In the genomic region with DNA sequence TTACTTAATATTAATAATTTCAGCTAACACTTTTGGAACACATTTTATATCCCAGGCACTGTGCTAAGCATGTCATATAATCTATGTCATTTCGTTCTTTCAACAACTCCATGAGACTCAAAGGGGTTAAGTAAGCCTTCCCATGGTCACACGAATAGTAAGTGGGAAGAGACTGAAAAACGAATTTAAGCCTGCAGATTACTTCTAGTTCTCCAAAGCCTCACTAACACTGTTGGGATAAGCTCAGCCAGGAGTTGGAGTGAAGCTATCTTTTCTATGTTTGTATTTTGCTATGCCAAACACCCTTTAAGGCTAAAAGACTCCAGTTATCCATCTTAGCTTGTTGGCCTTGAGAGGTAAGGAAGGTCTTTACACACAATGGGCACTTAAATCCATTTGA, we compare ENCODE assay signal across 20 cellular contexts.
DNase-seq lines count a peak whose midpoint lies in the region; ATAC-seq and TF ChIP-seq lines count a peak whose summit lies in the region.
"Had no signal": no experiment of that assay in that cellular context is flagged by ENCODE, and none has a peak within 500 bp of the region (broad histone marks: within the 10 kb centered on the region; RNA-seq: fewer than 3 reads in every experiment).

No MANE protein-coding gene starts in this region.

- peak overlapping the region; percentile 62 for H3K56ac ChIP-seq in mesendoderm (ENCODE audit: low read length)

- H2AFZ ChIP-seq in smooth muscle cell (ENCODE audit: low read depth) = peak overlapping the region; percentile 42

- H4K8ac ChIP-seq in mesendoderm (ENCODE audit: low read depth, low read length) = no peak overlapping the region

- H3K4me1 ChIP-seq in BLaER1 treated with 17β-estradiol and CSF1 and Interleukin-3, amounts not matched to agents 10 nM and 100 nM = peaks cover 10 to 25% (median 19%) of the 10 kb centered on the region in 10 experiments
- H3K4me1 ChIP-seq in mesendoderm (ENCODE audit: control insufficient read depth, low read depth, low read length) = peaks cover 6% of the 10 kb centered on the region
- no peaks in the 10 kb centered on the region for H3K4me1 ChIP-seq in smooth muscle cell (ENCODE audit: low read depth)

- peak overlapping the region; percentile 83 for H2BK5ac ChIP-seq in mesendoderm (ENCODE audit: low read length)

- no peak overlapping the region for H2AK5ac ChIP-seq in mesendoderm (ENCODE audit: low read length)

- no peak for DNase-seq in WTC11 (ENCODE audit: low spot score)
- peak; percentile 47 for DNase-seq in mesendoderm
- DNase-seq in smooth muscle cell (lab: John Stamatoyannopoulos, UW; ENCODE audit: unreplicated experiment) = no peak
- no peak for DNase-seq in OCI-M1 (lab: John Stamatoyannopoulos, UW)
- no peak for DNase-seq in activated gamma-delta T cell (lab: John Stamatoyannopoulos, UW)
- DNase-seq in NCI-H1930 (lab: John Stamatoyannopoulos, UW) = no peak
- DNase-seq: DND-41, MV-4-11, NCI-H1436, NCI-H2081 treated with DMSO at 0.1 percent for 48 hours, NCI-H510A, NCI-H774, PC-3, SJCRH30 had no signal

- H3K36me3 Mint-ChIP-seq in WTC11 = peaks cover 41% of the 10 kb centered on the region

- H3K23ac ChIP-seq in mesendoderm (ENCODE audit: low read length) = no peak overlapping the region

- H3K4me3 ChIP-seq in BLaER1 treated with 17β-estradiol and CSF1 and Interleukin-3, amounts not matched to agents 10 nM and 100 nM = no peak overlapping the region
- H3K4me3 ChIP-seq in mesendoderm (ENCODE audit: low read length) (no peak overlapping the region), smooth muscle cell (no peak overlapping the region)
- H3K4me3 ChIP-seq: GM12878, HAP-1, K562, SJCRH30 had no signal

- H3K9ac ChIP-seq in BLaER1 treated with 17β-estradiol and CSF1 and Interleukin-3, amounts not matched to agents 10 nM and 100 nM = no peak overlapping the region
- peak overlapping the region; percentile 10 for H3K9ac ChIP-seq in mesendoderm (ENCODE audit: low read length)
- no peak overlapping the region for H3K9ac ChIP-seq in smooth muscle cell (ENCODE audit: low read depth)

- no peak overlapping the region for H3K4me3 Mint-ChIP-seq in WTC11

- peak overlapping the region; percentile 3 to 64 (median 38); a peak in 17 of 22 replicates for H3K4me2 ChIP-seq in BLaER1 treated with 17β-estradiol and CSF1 and Interleukin-3, amounts not matched to agents 10 nM and 100 nM
- H3K4me2 ChIP-seq in mesendoderm (ENCODE audit: low read length) (no peak overlapping the region), smooth muscle cell (peak overlapping the region; percentile 28)

- TF ChIP-seq CTCF in WTC11 (IDR thresholded peaks at IDR 0.05) (no peak), smooth muscle cell (IDR thresholded peaks at IDR 0.05; ENCODE audit: borderline replicate concordance, insufficient read depth, poor library complexity, severe bottlenecking) (no peak)

- peaks cover 21 to 40% (median 29%) of the 10 kb centered on the region in 11 experiments; a peak in 21 of 22 replicates for H3K9me3 ChIP-seq in BLaER1 treated with 17β-estradiol and CSF1 and Interleukin-3, amounts not matched to agents 10 nM and 100 nM (replicated peaks in 1 of 11)
- no peaks in the 10 kb centered on the region for H3K9me3 ChIP-seq in smooth muscle cell (replicated peaks; ENCODE audit: low read depth)
- H3K9me3 ChIP-seq: HAP-1, SJCRH30 had no signal

- H3K27ac Mint-ChIP-seq in WTC11 = peak overlapping the region; percentile 90

- POLR2A ChIA-PET in WTC11 (lab: Charles Lee) = no interaction called here

- H2BK15ac ChIP-seq in mesendoderm (replicated peaks; ENCODE audit: low read depth) = peak overlapping the region; percentile 97

- peaks cover 55% of the 10 kb centered on the region for H3K4me1 Mint-ChIP-seq in WTC11

- peaks cover 40% of the 10 kb centered on the region for H3K9me3 Mint-ChIP-seq in WTC11

- H3F3A ChIP-seq in smooth muscle cell (ENCODE audit: low read depth) = peaks cover 11% of the 10 kb centered on the region

- H3K27me3 ChIP-seq in BLaER1 treated with 17β-estradiol and CSF1 and Interleukin-3, amounts not matched to agents 10 nM and 100 nM = no peaks in the 10 kb centered on the region
- H3K27me3 ChIP-seq in mesendoderm (ENCODE audit: insufficient read depth, low read length, poor library complexity) (no peaks in the 10 kb centered on the region), smooth muscle cell (ENCODE audit: low read depth) (no peaks in the 10 kb centered on the region)
- H3K27me3 ChIP-seq: SJCRH30 had no signal

- CTCF ChIA-PET in WTC11 (lab: Charles Lee) = interaction anchor here (1.2 to 1.8 kb wide), 2 partner anchors 21 to 427 kb away, joined by 3 to 9 read pairs; no protein-coding TSS in a partner anchor

- H3K27me3 Mint-ChIP-seq in WTC11 (ENCODE audit: low read depth) = peaks cover 12% of the 10 kb centered on the region

- ATAC-seq in WTC11 = no peak
- ATAC-seq in esophagus mucosa = no peak
- ATAC-seq: GM12878, K562, PC-3 had no signal

- no CpG with 5 or more reads among the region's 3 CpGs for WGBS in mesendoderm (ENCODE audit: extremely low coverage, insufficient coverage, low lambda C conversion rate)
- 17% methylated on average over 3 of the region's 3 CpGs for WGBS in smooth muscle cell (ENCODE audit: low lambda C conversion rate)

- peak overlapping the region; percentile 85 for H2BK120ac ChIP-seq in mesendoderm (ENCODE audit: low read depth, low read length)

- H4K20me1 ChIP-seq in BLaER1 treated with 17β-estradiol and CSF1 and Interleukin-3, amounts not matched to agents 10 nM and 100 nM = no peaks in the 10 kb centered on the region
- no peaks in the 10 kb centered on the region for H4K20me1 ChIP-seq in smooth muscle cell (ENCODE audit: low read depth)

- H3K79me1 ChIP-seq in mesendoderm (ENCODE audit: low read length) = no peaks in the 10 kb centered on the region

- H3K27ac ChIP-seq in BLaER1 treated with 17β-estradiol and CSF1 and Interleukin-3, amounts not matched to agents 10 nM and 100 nM = no peak overlapping the region
- peak overlapping the region; percentile 72 for H3K27ac ChIP-seq in mesendoderm (ENCODE audit: low read depth, low read length)
- peak overlapping the region; percentile 4 for H3K27ac ChIP-seq in smooth muscle cell (ENCODE audit: low read depth)
- H3K27ac ChIP-seq: C4-2B, SJCRH30 had no signal

- peak overlapping the region; percentile 76 for H3K18ac ChIP-seq in mesendoderm (ENCODE audit: low read length)

- H3K4ac ChIP-seq in mesendoderm (ENCODE audit: low read depth, low read length) = peak overlapping the region; percentile 66

- H4K5ac ChIP-seq in mesendoderm (ENCODE audit: low read length) = no peak overlapping the region

- H3K79me2 ChIP-seq in mesendoderm (ENCODE audit: control insufficient read depth, insufficient read depth, low read length) (no peaks in the 10 kb centered on the region), smooth muscle cell (ENCODE audit: low read depth) (no peaks in the 10 kb centered on the region)

- no peaks in the 10 kb centered on the region for H3K36me3 ChIP-seq in BLaER1 treated with 17β-estradiol and CSF1 and Interleukin-3, amounts not matched to agents 10 nM and 100 nM
- H3K36me3 ChIP-seq in mesendoderm (ENCODE audit: control insufficient read depth, insufficient read depth, low read length) = no peaks in the 10 kb centered on the region
- no peaks in the 10 kb centered on the region for H3K36me3 ChIP-seq in smooth muscle cell (ENCODE audit: low read depth)
- H3K36me3 ChIP-seq: HAP-1, SJCRH30 had no signal

TF ChIP-seq in WTC11, 78 proteins besides CTCF, POLR2A, EP300 and RAD21:
- TF ChIP-seq HMGA2 (CRISPR knock-in tag; IDR thresholded peaks at IDR 0.05) = no peak
- TF ChIP-seq, protein P1, sequence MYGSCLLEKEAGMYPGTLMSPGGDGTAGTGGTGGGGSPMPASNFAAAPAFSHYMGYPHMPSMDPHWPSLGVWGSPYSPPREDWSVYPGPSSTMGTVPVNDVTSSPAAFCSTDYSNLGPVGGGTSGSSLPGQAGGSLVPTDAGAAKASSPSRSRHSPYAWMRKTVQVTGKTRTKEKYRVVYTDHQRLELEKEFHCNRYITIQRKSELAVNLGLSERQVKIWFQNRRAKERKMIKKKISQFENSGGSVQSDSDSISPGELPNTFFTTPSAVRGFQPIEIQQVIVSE (CRISPR knock-in tag; IDR thresholded peaks at IDR 0.05; ENCODE audit: borderline replicate concordance) = no peak
- TF ChIP-seq CREB1 (CRISPR knock-in tag; IDR thresholded peaks at IDR 0.05) = no peak
- TF ChIP-seq USF1 (CRISPR knock-in tag; IDR thresholded peaks at IDR 0.05) = no peak
- no peak for TF ChIP-seq ZNF121 (CRISPR knock-in tag; IDR thresholded peaks at IDR 0.05)
- no peak for TF ChIP-seq ATF6 (CRISPR knock-in tag; IDR thresholded peaks at IDR 0.05)
- TF ChIP-seq, protein P2, sequence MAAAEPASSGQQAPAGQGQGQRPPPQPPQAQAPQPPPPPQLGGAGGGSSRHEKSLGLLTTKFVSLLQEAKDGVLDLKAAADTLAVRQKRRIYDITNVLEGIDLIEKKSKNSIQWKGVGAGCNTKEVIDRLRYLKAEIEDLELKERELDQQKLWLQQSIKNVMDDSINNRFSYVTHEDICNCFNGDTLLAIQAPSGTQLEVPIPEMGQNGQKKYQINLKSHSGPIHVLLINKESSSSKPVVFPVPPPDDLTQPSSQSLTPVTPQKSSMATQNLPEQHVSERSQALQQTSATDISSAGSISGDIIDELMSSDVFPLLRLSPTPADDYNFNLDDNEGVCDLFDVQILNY (CRISPR knock-in tag; IDR thresholded peaks at IDR 0.05) = no peak
TF ChIP-seq in WTC11: peak in this region for 0.

Comparison
In these comparisons a context has a peak if more than half of its experiments do, and no peak if none do; other contexts are left out.
1. H3K27ac ChIP-seq: peak in mesendoderm (single experiment) and smooth muscle cell (single experiment); none in BLaER1 treated with 17β-estradiol and CSF1 and Interleukin-3, amounts not matched to agents 10 nM and 100 nM (0 of 11).